12 cellular contexts compared by ENCODE assay signal in the genomic region with DNA sequence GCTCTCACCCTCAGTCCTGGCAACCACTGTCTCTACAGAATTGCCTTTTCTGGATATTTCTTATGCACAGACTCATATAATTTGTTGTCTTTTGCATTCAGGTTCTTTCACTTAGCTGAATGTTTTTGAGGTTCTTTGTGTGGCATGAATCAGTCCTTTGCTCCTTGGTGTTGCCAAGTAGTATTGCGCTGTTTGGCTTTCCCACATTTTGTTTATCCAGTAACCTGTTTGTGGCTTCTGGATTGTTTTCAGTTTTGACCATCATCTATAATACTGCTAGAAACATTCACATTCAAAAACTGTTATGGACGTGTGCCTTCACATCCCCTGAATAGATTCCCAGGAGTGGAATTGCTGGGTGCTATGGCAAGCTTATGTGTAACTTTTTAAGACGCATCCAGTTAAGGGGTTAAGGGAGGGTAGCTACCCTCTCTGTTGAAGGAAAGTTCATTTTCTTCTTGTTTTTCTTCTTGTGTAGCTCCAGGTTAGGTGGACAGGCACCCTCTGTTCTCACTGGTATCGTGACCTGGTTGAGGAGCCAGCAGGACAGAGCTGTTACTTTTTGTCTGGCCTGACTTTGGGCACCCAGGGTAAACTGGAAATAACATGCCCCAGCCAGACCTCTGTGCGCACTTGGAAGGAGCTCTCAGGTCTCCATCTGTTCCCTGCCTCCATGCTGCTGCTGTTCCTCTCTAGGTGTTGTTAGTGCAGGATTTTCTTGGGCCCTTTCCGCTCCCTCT.
DNase-seq lines count a peak whose midpoint lies in the region; ATAC-seq and TF ChIP-seq lines count a peak whose summit lies in the region.
"Had no signal": no experiment of that assay in that cellular context is flagged by ENCODE, and none has a peak within 500 bp of the region (broad histone marks: within the 10 kb centered on the region; RNA-seq: fewer than 3 reads in every experiment).

No MANE protein-coding gene starts in this region.

- peaks cover 13% of the 10 kb centered on the region for H3K36me3 Mint-ChIP-seq in activated naive CD8-positive, alpha-beta T cell treated with anti-CD3 and anti-CD28 coated beads, Interleukin-2, amount 50 U/mL, for 24 hours (ENCODE audit: low read depth)

- no peaks in the 10 kb centered on the region for H3K27me3 Mint-ChIP-seq in activated naive CD8-positive, alpha-beta T cell treated with anti-CD3 and anti-CD28 coated beads, Interleukin-2, amount 50 U/mL, for 24 hours

- no peaks in the 10 kb centered on the region for H3K9me3 Mint-ChIP-seq in activated naive CD8-positive, alpha-beta T cell treated with anti-CD3 and anti-CD28 coated beads, Interleukin-2, amount 50 U/mL, for 24 hours

- H3K4me3 Mint-ChIP-seq in activated naive CD8-positive, alpha-beta T cell treated with anti-CD3 and anti-CD28 coated beads, Interleukin-2, amount 50 U/mL, for 24 hours, result peak overlapping the region; percentile 79

- H3K36me3 ChIP-seq in BLaER1, result peaks cover 1% of the 10 kb centered on the region; the same call in 1 of the 2 replicates
- no peaks in the 10 kb centered on the region for H3K36me3 ChIP-seq in muscle layer of duodenum (ENCODE audit: control insufficient read depth in 1 of 2, insufficient read depth in 2 of 2, low read length in 2 of 2)
- H3K36me3 ChIP-seq: brain microvascular endothelial cell, suprapubic skin had no signal

- H3K4me3 ChIP-seq in BLaER1, result peak overlapping the region; percentile 47
- no peak overlapping the region for H3K4me3 ChIP-seq in HL-60 (replicated peaks; ENCODE audit: insufficient read depth, low read length)
- peak overlapping the region; percentile 8 to 48 for H3K4me3 ChIP-seq in muscle layer of duodenum (ENCODE audit: low read depth in 1 of 2, low read length in 2 of 2)
- H3K4me3 ChIP-seq: suprapubic skin had no signal

- H3K27ac ChIP-seq in BLaER1, result peak overlapping the region; percentile 65
- H3K27ac ChIP-seq in HL-60 (replicated peaks), result peak overlapping the region; percentile 87
- H3K27ac ChIP-seq in muscle layer of duodenum (ENCODE audit: low read length), result peak overlapping the region; percentile 56
- H3K27ac ChIP-seq: brain microvascular endothelial cell, suprapubic skin had no signal

- H3K27ac Mint-ChIP-seq in activated naive CD8-positive, alpha-beta T cell treated with anti-CD3 and anti-CD28 coated beads, Interleukin-2, amount 50 U/mL, for 24 hours, result peak overlapping the region; percentile 96

- DNase-seq in HL-60 (ENCODE audit: low read depth in 1 of 2, low spot score in 1 of 2), result no peak
- DNase-seq in activated naive CD8-positive, alpha-beta T cell treated with anti-CD3 and anti-CD28 coated beads, Interleukin-2, amount 50 U/mL, for 24 hours, result no peak
- no peak for DNase-seq in UCSD-AML1 (lab: John Stamatoyannopoulos, UW; ENCODE audit: unreplicated experiment)
- no peak for DNase-seq in NCI-H1105 (lab: John Stamatoyannopoulos, UW)
- DNase-seq in HK-2 (ENCODE audit: unreplicated experiment), result no peak
- DNase-seq in stimulated activated CD4-positive, alpha-beta T cell treated with anti-CD3 and anti-CD28 coated beads, Interleukin-4, amount 100 ng/mL, for 24 hours, result no peak
- DNase-seq: brain microvascular endothelial cell; Caco-2; stimulated activated CD4-positive, alpha-beta T cell treated with anti-CD3 and anti-CD28 coated beads, Interleukin-15, amount 100 ng/mL, for 24 hours had no signal

- H3K27me3 ChIP-seq in BLaER1 (no peaks in the 10 kb centered on the region), HL-60 (ENCODE audit: insufficient read depth, poor library complexity, severe bottlenecking) (no peaks in the 10 kb centered on the region), muscle layer of duodenum (ENCODE audit: low read depth, low read length) (no peaks in the 10 kb centered on the region)
- H3K27me3 ChIP-seq: brain microvascular endothelial cell, suprapubic skin had no signal

- peaks cover 98% of the 10 kb centered on the region for H3K4me1 Mint-ChIP-seq in activated naive CD8-positive, alpha-beta T cell treated with anti-CD3 and anti-CD28 coated beads, Interleukin-2, amount 50 U/mL, for 24 hours

- H3K4me2 ChIP-seq in BLaER1, result peak overlapping the region; percentile 94

- H3K4me1 ChIP-seq in BLaER1 (peaks cover 83% of the 10 kb centered on the region), muscle layer of duodenum (ENCODE audit: control insufficient read depth in 1 of 2, insufficient read depth in 2 of 2, low read length in 2 of 2) (peaks cover 10 to 23% of the 10 kb centered on the region in 2 donors)
- H3K4me1 ChIP-seq: Caco-2 had no signal

- no peaks in the 10 kb centered on the region; the same call in 1 of the 2 replicates for H4K20me1 ChIP-seq in BLaER1

- ATAC-seq in activated naive CD8-positive, alpha-beta T cell treated with anti-CD3 and anti-CD28 coated beads, Interleukin-2, amount 50 U/mL, for 24 hours, result no peak

- H3K9ac ChIP-seq in BLaER1, result peak overlapping the region; percentile 50; the same call in 1 of the 2 replicates

- TF ChIP-seq CTCF in HL-60 (IDR thresholded peaks at IDR 0.05; ENCODE audit: insufficient read depth, low read length), result no peak

- H3K9me3 ChIP-seq in BLaER1 (no peaks in the 10 kb centered on the region), muscle layer of duodenum (ENCODE audit: control insufficient read depth in 1 of 2, low read length in 2 of 2) (no peaks in the 10 kb centered on the region)
- H3K9me3 ChIP-seq: Caco-2, suprapubic skin had no signal
